15 cellular contexts compared by ENCODE assay signal in genomic region chr6:106525885-106526280, GRCh38.
A peak's percentile ranks its signal among the peaks of the same experiment; 100 is the strongest.
DNase-seq lines count a peak whose midpoint lies in the region; ATAC-seq and TF ChIP-seq lines count a peak whose summit lies in the region.
"Had no signal": no experiment of that assay in that cellular context is flagged by ENCODE, and none has a peak within 500 bp of the region (broad histone marks: within the 10 kb centered on the region; RNA-seq: fewer than 3 reads in every experiment).

No MANE protein-coding gene starts in this region.

- in situ Hi-C loops in Panc1 (cut with HindIII; ENCODE audit: low pct_unique_long_range_greater_than_20kb, low sequenced_read_pairs) (no loop called here), transverse colon (cut with MboI; ENCODE audit: low pct_ligation_motif_present in 1 of 4, low pct_unique_long_range_greater_than_20kb in 1 of 4, low sequenced_read_pairs in 3 of 4) (no loop called here)

- peaks cover 58% of the 10 kb centered on the region for H3K36me3 Mint-ChIP-seq in activated naive CD4-positive, alpha-beta T cell treated with anti-CD3 and anti-CD28 coated beads, Interleukin-2, amount 10 ng/mL, durations not matched to agents 7 days and 5 days
- H3K36me3 Mint-ChIP-seq in central memory CD8-positive, alpha-beta T cell (ENCODE audit: insufficient read depth): peaks cover 65% of the 10 kb centered on the region

- WGBS in transverse colon (ENCODE audit: low coverage in 1 of 2), 2 donors: 46 to 74% methylated on average over 1 of the region's 1 CpG
- 92% methylated on average over 1 of the region's 1 CpG for WGBS in prostate gland

- BruUV-seq in Panc1 (replicated peaks; lab: Mats Ljungman, UMichigan): no TSS peak

- H3K4me3 ChIP-seq in Panc1 (ENCODE audit: low read depth in 2 of 2, low read length in 2 of 2): no peak overlapping the region
- H3K4me3 ChIP-seq in transverse colon: no peak overlapping the region
- no peak overlapping the region for H3K4me3 ChIP-seq in prostate gland
- H3K4me3 ChIP-seq: vagina had no signal

- H3K4me1 Mint-ChIP-seq in activated naive CD4-positive, alpha-beta T cell treated with anti-CD3 and anti-CD28 coated beads, Interleukin-2, amount 10 ng/mL, durations not matched to agents 7 days and 5 days: peaks cover 67% of the 10 kb centered on the region
- peaks cover 53% of the 10 kb centered on the region for H3K4me1 Mint-ChIP-seq in central memory CD8-positive, alpha-beta T cell

- CTCF ChIA-PET in activated naive CD4-positive, alpha-beta T cell treated with anti-CD3 and anti-CD28 coated beads, Interleukin-2, amount 10 ng/mL, durations not matched to agents 7 days and 5 days (lab: Charles Lee): interaction anchor here (1.2 to 2.2 kb wide), 2 partner anchors 9 to 13 kb away, joined by 3 to 17 read pairs; no protein-coding TSS in a partner anchor
- CTCF ChIA-PET in Panc1 (lab: Charles Lee): no interaction called here

- no peak for DNase-seq in activated naive CD4-positive, alpha-beta T cell treated with anti-CD3 and anti-CD28 coated beads, Interleukin-2, amount 10 ng/mL, durations not matched to agents 7 days and 5 days
- DNase-seq in activated naive CD4-positive, alpha-beta T cell (lab: John Stamatoyannopoulos, UW): no peak
- no peak for DNase-seq in Panc1 (ENCODE audit: low read depth, low spot score)
- no peak for DNase-seq in central memory CD8-positive, alpha-beta T cell (ENCODE audit: low spot score in 2 of 2)
- no peak for DNase-seq in transverse colon
- no peak for DNase-seq in prostate gland (ENCODE audit: low spot score)
- DNase-seq in retina: no peak
- DNase-seq: activated CD4-positive, alpha-beta T cell treated with anti-CD3 and anti-CD28 coated beads for 4 hours; AML-193; amygdala; effector CD4-positive, alpha-beta T cell; GDM1 had no signal

- peaks cover 18% of the 10 kb centered on the region for H3K36me3 ChIP-seq in Panc1 (ENCODE audit: control insufficient read depth, insufficient read depth, low read length)
- H3K36me3 ChIP-seq in transverse colon: peaks cover 0 to 16% (median 2%) of the 10 kb centered on the region in 4 donors
- H3K36me3 ChIP-seq in prostate gland: no peaks in the 10 kb centered on the region
- H3K36me3 ChIP-seq: vagina had no signal

- peaks cover 53% of the 10 kb centered on the region for H3K4me1 ChIP-seq in Panc1 (ENCODE audit: control insufficient read depth, insufficient read depth, low read length)
- H3K4me1 ChIP-seq in transverse colon: peaks cover 3 to 46% (median 22%) of the 10 kb centered on the region in 4 donors
- no peaks in the 10 kb centered on the region for H3K4me1 ChIP-seq in prostate gland (replicated peaks)

- H3K27me3 Mint-ChIP-seq in activated naive CD4-positive, alpha-beta T cell treated with anti-CD3 and anti-CD28 coated beads, Interleukin-2, amount 10 ng/mL, durations not matched to agents 7 days and 5 days: no peaks in the 10 kb centered on the region
- no peaks in the 10 kb centered on the region for H3K27me3 Mint-ChIP-seq in central memory CD8-positive, alpha-beta T cell

- H3K27me3 ChIP-seq in Panc1 (ENCODE audit: control insufficient read depth, insufficient read depth, low read length): no peaks in the 10 kb centered on the region
- no peaks in the 10 kb centered on the region for H3K27me3 ChIP-seq in transverse colon
- no peaks in the 10 kb centered on the region for H3K27me3 ChIP-seq in prostate gland (replicated peaks; ENCODE audit: insufficient read depth)
- H3K27me3 ChIP-seq: vagina had no signal

- ATAC-seq in Panc1 (no peak), GM18873 (IDR thresholded peaks at IDR 0.05; ENCODE audit: low FRiP score, unreplicated experiment) (no peak)
- no peak for ATAC-seq in central memory CD8-positive, alpha-beta T cell (replicated peaks; ENCODE audit: extremely low read depth, poor library complexity, severe bottlenecking)
- ATAC-seq: Right ventricle myocardium inferior had no signal

- no peaks in the 10 kb centered on the region for H3K9me3 ChIP-seq in Panc1 (ENCODE audit: control insufficient read depth, insufficient read depth, low read depth, low read length)
- H3K9me3 ChIP-seq in transverse colon: no peaks in the 10 kb centered on the region
- no peaks in the 10 kb centered on the region for H3K9me3 ChIP-seq in prostate gland
- H3K9me3 ChIP-seq: vagina had no signal

- TF ChIP-seq POLR2A in transverse colon (IDR thresholded peaks at IDR 0.05) (no peak), prostate gland (IDR thresholded peaks at IDR 0.05) (no peak)

- H3K4me3 Mint-ChIP-seq in activated naive CD4-positive, alpha-beta T cell treated with anti-CD3 and anti-CD28 coated beads, Interleukin-2, amount 10 ng/mL, durations not matched to agents 7 days and 5 days: no peak overlapping the region
- peak overlapping the region; percentile 95 for H3K4me3 Mint-ChIP-seq in central memory CD8-positive, alpha-beta T cell

- TF ChIP-seq CTCF in Panc1 (IDR thresholded peaks at IDR 0.05): no peak
- no peak for TF ChIP-seq CTCF in transverse colon (IDR thresholded peaks at IDR 0.05)
- TF ChIP-seq CTCF in prostate gland (IDR thresholded peaks at IDR 0.05): no peak

- POLR2A ChIA-PET in Panc1 (lab: Charles Lee): no interaction called here

- intact Hi-C loops in Panc1 (cut with micrococcal nuclease; ENCODE audit: unreplicated experiment): no loop called here
- intact Hi-C loops in transverse colon (cut with DNase I; ENCODE audit: low total_unique reads): no loop called here
- intact Hi-C loops in prostate gland (cut with DNase I): no loop called here

- no peaks in the 10 kb centered on the region for H3K9me3 Mint-ChIP-seq in activated naive CD4-positive, alpha-beta T cell treated with anti-CD3 and anti-CD28 coated beads, Interleukin-2, amount 10 ng/mL, durations not matched to agents 7 days and 5 days
- no peaks in the 10 kb centered on the region for H3K9me3 Mint-ChIP-seq in central memory CD8-positive, alpha-beta T cell

- no peak for TF ChIP-seq EP300 in transverse colon (IDR thresholded peaks at IDR 0.05; ENCODE audit: low read depth)

- H3K27ac Mint-ChIP-seq in activated naive CD4-positive, alpha-beta T cell treated with anti-CD3 and anti-CD28 coated beads, Interleukin-2, amount 10 ng/mL, durations not matched to agents 7 days and 5 days: peak overlapping the region; percentile 98
- peak overlapping the region; percentile 96 for H3K27ac Mint-ChIP-seq in central memory CD8-positive, alpha-beta T cell (ENCODE audit: low read depth)

- H3K27ac ChIP-seq in Panc1 (ENCODE audit: low read length) (peak overlapping the region; percentile 93; the same call in 1 of the 2 replicates), transverse colon (peak overlapping the region; percentile 60 to 72 (median 66)), prostate gland (peak overlapping the region in 1 of 2 donors; percentile 25)
- H3K27ac ChIP-seq: vagina had no signal
